Comparison of ENCODE assay signal across 1 cellular context in the genomic region with DNA sequence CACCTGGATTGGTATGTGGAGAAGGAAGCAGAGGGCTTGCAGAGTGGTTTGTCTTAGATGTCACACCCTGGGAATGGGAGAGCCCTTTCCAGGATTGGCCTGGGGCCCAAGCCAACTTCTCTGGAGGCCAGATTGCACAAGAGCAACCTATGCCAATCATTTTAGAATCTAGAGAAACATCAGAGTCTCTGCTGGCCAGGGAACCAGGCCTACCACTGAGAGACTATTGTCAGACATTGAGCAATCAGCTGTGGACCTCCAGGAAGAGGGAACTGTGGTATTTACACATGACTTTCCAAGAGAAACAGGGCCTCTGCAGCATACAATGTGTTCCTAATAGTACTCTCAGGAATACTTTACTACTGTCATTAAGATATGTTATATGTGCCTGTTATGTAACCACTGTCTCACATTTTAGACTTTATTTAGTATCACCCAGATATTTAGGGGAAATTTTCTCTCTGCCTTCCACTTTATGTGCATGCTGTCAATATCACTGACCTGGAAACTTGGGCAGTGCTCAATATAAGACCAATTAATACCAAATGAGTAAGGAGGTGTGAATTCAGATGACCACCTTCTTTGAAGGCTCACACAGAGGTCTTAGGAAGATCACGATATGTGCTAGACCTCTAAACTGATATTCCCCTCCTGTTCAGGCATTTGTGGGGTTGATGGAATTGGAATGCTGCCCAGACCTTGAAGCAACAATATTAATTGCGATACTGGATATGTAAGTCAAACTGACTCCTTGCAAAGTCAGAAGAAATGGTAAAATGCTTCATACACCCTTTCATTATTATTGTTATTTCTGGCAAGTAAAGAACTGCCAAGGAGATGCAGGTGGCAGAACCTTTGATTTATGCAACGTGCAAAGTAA.
TF ChIP-seq lines count a peak whose summit lies in the region.

No MANE protein-coding gene starts in this region.

TF ChIP-seq in GM23338, 12 proteins besides CTCF, POLR2A, EP300 and RAD21 (continued from another document):
- TF ChIP-seq, protein P1, sequence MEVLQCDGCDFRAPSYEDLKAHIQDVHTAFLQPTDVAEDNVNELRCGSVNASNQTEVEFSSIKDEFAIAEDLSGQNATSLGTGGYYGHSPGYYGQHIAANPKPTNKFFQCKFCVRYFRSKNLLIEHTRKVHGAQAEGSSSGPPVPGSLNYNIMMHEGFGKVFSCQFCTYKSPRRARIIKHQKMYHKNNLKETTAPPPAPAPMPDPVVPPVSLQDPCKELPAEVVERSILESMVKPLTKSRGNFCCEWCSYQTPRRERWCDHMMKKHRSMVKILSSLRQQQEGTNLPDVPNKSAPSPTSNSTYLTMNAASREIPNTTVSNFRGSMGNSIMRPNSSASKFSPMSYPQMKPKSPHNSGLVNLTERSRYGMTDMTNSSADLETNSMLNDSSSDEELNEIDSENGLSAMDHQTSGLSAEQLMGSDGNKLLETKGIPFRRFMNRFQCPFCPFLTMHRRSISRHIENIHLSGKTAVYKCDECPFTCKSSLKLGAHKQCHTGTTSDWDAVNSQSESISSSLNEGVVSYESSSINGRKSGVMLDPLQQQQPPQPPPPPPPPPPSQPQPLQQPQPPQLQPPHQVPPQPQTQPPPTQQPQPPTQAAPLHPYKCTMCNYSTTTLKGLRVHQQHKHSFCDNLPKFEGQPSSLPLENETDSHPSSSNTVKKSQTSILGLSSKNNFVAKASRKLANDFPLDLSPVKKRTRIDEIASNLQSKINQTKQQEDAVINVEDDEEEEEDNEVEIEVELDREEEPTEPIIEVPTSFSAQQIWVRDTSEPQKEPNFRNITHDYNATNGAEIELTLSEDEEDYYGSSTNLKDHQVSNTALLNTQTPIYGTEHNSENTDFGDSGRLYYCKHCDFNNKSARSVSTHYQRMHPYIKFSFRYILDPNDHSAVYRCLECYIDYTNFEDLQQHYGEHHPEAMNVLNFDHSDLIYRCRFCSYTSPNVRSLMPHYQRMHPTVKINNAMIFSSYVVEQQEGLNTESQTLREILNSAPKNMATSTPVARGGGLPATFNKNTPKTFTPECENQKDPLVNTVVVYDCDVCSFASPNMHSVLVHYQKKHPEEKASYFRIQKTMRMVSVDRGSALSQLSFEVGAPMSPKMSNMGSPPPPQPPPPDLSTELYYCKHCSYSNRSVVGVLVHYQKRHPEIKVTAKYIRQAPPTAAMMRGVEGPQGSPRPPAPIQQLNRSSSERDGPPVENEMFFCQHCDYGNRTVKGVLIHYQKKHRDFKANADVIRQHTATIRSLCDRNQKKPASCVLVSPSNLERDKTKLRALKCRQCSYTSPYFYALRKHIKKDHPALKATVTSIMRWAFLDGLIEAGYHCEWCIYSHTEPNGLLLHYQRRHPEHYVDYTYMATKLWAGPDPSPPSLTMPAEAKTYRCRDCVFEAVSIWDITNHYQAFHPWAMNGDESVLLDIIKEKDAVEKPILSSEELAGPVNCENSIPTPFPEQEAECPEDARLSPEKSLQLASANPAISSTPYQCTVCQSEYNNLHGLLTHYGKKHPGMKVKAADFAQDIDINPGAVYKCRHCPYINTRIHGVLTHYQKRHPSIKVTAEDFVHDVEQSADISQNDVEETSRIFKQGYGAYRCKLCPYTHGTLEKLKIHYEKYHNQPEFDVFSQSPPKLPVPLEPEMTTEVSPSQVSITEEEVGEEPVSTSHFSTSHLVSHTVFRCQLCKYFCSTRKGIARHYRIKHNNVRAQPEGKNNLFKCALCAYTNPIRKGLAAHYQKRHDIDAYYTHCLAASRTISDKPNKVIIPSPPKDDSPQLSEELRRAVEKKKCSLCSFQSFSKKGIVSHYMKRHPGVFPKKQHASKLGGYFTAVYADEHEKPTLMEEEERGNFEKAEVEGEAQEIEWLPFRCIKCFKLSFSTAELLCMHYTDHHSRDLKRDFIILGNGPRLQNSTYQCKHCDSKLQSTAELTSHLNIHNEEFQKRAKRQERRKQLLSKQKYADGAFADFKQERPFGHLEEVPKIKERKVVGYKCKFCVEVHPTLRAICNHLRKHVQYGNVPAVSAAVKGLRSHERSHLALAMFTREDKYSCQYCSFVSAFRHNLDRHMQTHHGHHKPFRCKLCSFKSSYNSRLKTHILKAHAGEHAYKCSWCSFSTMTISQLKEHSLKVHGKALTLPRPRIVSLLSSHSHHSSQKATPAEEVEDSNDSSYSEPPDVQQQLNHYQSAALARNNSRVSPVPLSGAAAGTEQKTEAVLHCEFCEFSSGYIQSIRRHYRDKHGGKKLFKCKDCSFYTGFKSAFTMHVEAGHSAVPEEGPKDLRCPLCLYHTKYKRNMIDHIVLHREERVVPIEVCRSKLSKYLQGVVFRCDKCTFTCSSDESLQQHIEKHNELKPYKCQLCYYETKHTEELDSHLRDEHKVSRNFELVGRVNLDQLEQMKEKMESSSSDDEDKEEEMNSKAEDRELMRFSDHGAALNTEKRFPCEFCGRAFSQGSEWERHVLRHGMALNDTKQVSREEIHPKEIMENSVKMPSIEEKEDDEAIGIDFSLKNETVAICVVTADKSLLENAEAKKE (CRISPR knock-in tag; IDR thresholded peaks at IDR 0.05): no peak
- TF ChIP-seq JUNB (IDR thresholded peaks at IDR 0.05; ENCODE audit: unreplicated experiment): no peak
- TF ChIP-seq POLR2AphosphoS5 (IDR thresholded peaks at IDR 0.05; ENCODE audit: low read depth): no peak
- TF ChIP-seq, protein P2, sequence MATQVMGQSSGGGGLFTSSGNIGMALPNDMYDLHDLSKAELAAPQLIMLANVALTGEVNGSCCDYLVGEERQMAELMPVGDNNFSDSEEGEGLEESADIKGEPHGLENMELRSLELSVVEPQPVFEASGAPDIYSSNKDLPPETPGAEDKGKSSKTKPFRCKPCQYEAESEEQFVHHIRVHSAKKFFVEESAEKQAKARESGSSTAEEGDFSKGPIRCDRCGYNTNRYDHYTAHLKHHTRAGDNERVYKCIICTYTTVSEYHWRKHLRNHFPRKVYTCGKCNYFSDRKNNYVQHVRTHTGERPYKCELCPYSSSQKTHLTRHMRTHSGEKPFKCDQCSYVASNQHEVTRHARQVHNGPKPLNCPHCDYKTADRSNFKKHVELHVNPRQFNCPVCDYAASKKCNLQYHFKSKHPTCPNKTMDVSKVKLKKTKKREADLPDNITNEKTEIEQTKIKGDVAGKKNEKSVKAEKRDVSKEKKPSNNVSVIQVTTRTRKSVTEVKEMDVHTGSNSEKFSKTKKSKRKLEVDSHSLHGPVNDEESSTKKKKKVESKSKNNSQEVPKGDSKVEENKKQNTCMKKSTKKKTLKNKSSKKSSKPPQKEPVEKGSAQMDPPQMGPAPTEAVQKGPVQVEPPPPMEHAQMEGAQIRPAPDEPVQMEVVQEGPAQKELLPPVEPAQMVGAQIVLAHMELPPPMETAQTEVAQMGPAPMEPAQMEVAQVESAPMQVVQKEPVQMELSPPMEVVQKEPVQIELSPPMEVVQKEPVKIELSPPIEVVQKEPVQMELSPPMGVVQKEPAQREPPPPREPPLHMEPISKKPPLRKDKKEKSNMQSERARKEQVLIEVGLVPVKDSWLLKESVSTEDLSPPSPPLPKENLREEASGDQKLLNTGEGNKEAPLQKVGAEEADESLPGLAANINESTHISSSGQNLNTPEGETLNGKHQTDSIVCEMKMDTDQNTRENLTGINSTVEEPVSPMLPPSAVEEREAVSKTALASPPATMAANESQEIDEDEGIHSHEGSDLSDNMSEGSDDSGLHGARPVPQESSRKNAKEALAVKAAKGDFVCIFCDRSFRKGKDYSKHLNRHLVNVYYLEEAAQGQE (IDR thresholded peaks at IDR 0.05; ENCODE audit: unreplicated experiment): no peak
- no peak for TF ChIP-seq EZH2phosphoT487 (IDR thresholded peaks at IDR 0.05; ENCODE audit: unreplicated experiment)
- TF ChIP-seq CREB1 (CRISPR knock-in tag; IDR thresholded peaks at IDR 0.05; ENCODE audit: low read depth): no peak
- no peak for TF ChIP-seq NANOG (IDR thresholded peaks at IDR 0.05; ENCODE audit: borderline replicate concordance)
- TF ChIP-seq, protein P3, sequence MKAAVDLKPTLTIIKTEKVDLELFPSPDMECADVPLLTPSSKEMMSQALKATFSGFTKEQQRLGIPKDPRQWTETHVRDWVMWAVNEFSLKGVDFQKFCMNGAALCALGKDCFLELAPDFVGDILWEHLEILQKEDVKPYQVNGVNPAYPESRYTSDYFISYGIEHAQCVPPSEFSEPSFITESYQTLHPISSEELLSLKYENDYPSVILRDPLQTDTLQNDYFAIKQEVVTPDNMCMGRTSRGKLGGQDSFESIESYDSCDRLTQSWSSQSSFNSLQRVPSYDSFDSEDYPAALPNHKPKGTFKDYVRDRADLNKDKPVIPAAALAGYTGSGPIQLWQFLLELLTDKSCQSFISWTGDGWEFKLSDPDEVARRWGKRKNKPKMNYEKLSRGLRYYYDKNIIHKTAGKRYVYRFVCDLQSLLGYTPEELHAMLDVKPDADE (IDR thresholded peaks at IDR 0.05): no peak
- TF ChIP-seq ZNF331 (CRISPR knock-in tag; IDR thresholded peaks at IDR 0.05; ENCODE audit: low read depth): no peak
- no peak for TF ChIP-seq EZH2 (IDR thresholded peaks at IDR 0.05; ENCODE audit: low read depth, unreplicated experiment)
